1 cellular context compared by ENCODE assay signal in genomic region chr16:28596115-28596630, GRCh38.
TF ChIP-seq lines count a peak whose summit lies in the region.

No MANE protein-coding gene starts in this region.

TF ChIP-seq in GM23338, 12 proteins besides CTCF, POLR2A, EP300 and RAD21 (continued from another document):
- TF ChIP-seq POLR2AphosphoS5 (IDR thresholded peaks at IDR 0.05; ENCODE audit: low read depth) (no peak), EZH2phosphoT487 (IDR thresholded peaks at IDR 0.05; ENCODE audit: unreplicated experiment) (no peak), ZNF462 (CRISPR knock-in tag; IDR thresholded peaks at IDR 0.05) (no peak), JUNB (IDR thresholded peaks at IDR 0.05; ENCODE audit: unreplicated experiment) (no peak), ZNF331 (CRISPR knock-in tag; IDR thresholded peaks at IDR 0.05; ENCODE audit: low read depth) (no peak), CREB1 (CRISPR knock-in tag; IDR thresholded peaks at IDR 0.05; ENCODE audit: low read depth) (no peak), EZH2 (IDR thresholded peaks at IDR 0.05; ENCODE audit: low read depth, unreplicated experiment) (no peak)
- TF ChIP-seq, protein P1, sequence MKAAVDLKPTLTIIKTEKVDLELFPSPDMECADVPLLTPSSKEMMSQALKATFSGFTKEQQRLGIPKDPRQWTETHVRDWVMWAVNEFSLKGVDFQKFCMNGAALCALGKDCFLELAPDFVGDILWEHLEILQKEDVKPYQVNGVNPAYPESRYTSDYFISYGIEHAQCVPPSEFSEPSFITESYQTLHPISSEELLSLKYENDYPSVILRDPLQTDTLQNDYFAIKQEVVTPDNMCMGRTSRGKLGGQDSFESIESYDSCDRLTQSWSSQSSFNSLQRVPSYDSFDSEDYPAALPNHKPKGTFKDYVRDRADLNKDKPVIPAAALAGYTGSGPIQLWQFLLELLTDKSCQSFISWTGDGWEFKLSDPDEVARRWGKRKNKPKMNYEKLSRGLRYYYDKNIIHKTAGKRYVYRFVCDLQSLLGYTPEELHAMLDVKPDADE (IDR thresholded peaks at IDR 0.05), result no peak
